In the genomic region with DNA sequence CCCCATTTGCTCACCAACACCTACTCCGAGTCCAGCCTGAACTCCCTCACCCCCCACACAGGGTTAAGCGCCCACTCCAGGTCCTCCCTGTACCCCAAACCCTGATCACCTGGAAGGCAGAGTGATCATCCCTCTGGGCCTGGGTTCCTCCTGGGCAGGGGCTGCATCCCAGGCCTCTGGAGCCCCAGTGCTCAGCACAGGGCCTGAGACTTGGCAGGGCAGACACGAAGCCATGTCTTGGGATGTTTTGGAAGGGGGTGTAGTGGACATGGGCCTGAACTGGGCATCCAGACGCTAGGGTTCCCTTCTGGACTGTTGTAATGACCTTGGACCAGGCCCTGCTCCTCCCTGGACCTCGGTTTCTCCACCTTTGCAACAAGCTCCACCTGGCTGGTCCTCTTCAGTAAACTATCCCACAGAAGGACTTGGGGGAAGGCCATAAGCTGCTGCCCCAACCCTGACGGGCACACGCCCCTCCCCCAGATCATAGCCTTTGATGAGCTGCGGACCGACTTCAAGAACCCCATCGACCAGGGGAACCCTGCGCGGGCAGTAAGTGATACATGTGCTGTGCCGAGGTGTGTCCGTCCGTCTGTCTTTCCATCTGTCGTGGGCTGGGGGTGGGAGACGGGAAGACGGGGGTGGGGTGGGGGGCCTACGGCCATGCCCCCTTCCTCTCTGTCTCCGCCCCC, we compare ENCODE assay signal across 1 cellular context.
TF ChIP-seq lines count a peak whose summit lies in the region.

No MANE protein-coding gene starts in this region.

TF ChIP-seq in HepG2, 621 proteins besides CTCF, POLR2A, EP300 and RAD21:
- TF ChIP-seq, protein P1, sequence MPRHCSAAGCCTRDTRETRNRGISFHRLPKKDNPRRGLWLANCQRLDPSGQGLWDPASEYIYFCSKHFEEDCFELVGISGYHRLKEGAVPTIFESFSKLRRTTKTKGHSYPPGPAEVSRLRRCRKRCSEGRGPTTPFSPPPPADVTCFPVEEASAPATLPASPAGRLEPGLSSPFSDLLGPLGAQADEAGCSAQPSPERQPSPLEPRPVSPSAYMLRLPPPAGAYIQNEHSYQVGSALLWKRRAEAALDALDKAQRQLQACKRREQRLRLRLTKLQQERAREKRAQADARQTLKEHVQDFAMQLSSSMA (CRISPR knock-in tag; IDR thresholded peaks at IDR 0.05): 0 out of 2 replicates have a peak, but pooled peaks have one; percentile 32
- TF ChIP-seq ZMAT3 (CRISPR knock-in tag; conservative IDR thresholded peaks at IDR 0.05) (no peak), IRX3 (CRISPR knock-in tag; IDR thresholded peaks at IDR 0.05; ENCODE audit: borderline replicate concordance, low read depth) (0 out of 2 replicates have a peak, but pooled peaks have one; percentile 24), ZNF543 (CRISPR knock-in tag; IDR thresholded peaks at IDR 0.05) (0 out of 2 replicates have a peak, but pooled peaks have one; percentile 14), ERF (CRISPR knock-in tag; IDR thresholded peaks at IDR 0.05) (no peak), KAT2B (IDR thresholded peaks at IDR 0.05; ENCODE audit: borderline replicate concordance, low read depth, low read length) (no peak), YEATS4 (CRISPR knock-in tag; IDR thresholded peaks at IDR 0.05; ENCODE audit: borderline replicate concordance) (0 out of 2 replicates have a peak, but pooled peaks have one; percentile 6), POLR2AphosphoS5 (IDR thresholded peaks at IDR 0.05; ENCODE audit: low read depth, low read length) (peak; percentile 35; the same call in 1 of the 2 replicates), FOXM1 (CRISPR knock-in tag; IDR thresholded peaks at IDR 0.05) (no peak)
